In the genomic region with DNA sequence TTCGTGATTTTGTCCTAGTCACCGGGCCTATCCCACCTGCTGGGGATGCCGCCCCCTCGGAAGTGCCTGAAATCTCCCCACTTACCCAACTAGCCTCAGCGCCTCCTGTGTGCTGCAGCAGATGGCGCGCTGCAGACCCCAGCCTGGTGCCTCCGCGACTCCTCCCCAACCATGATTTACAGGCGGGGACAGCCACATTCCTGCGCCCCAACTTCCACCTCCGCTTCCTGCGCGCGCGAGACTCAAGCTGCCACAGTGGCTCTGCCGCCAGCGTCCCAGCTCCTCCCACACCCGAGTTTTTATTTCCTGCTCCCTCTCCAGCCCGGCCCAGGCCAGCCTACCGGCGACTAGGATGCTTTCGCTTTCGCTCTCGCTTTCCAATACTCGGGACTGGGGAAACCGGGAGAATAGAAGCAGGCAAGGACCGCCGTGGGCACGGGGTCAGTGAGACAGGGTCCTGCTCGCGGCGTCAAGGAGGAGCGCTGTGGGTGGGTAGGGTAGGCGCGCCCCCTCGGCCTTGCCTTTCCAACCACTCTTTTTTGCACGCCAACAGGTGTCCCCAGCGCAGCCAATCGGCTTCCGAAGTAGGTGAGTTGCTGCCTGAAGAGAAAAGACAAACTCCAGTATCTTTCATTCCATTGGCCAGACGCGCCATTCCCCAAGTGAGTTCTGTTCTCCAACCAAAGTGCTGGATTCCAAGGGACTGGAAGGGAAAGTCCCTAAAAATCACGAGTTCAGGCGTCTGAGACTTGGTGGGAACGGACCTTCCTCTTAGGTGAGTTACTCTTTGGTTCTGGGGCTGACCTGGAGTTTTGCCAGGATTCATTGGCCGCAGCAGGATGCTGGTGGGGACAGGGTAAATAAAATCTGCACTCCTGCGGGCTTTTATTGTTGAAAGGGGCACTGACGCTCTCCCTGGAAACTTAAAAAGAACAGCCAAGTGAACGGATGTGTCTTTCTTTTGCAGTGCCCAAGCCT, we compare ENCODE assay signal across 8 cellular contexts. TPM values are rescaled to one million over a fixed set of nuclear protein-coding genes. Genes with fewer than 3 reads are reported as not detected.
DNase-seq lines count a peak whose midpoint lies in the region; ATAC-seq and TF ChIP-seq lines count a peak whose summit lies in the region.

A gene with protein sequence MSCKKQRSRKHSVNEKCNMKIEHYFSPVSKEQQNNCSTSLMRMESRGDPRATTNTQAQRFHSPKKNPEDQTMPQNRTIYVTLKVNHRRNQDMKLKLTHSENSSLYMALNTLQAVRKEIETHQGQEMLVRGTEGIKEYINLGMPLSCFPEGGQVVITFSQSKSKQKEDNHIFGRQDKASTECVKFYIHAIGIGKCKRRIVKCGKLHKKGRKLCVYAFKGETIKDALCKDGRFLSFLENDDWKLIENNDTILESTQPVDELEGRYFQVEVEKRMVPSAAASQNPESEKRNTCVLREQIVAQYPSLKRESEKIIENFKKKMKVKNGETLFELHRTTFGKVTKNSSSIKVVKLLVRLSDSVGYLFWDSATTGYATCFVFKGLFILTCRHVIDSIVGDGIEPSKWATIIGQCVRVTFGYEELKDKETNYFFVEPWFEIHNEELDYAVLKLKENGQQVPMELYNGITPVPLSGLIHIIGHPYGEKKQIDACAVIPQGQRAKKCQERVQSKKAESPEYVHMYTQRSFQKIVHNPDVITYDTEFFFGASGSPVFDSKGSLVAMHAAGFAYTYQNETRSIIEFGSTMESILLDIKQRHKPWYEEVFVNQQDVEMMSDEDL (plus strand): TSS at position 327 of the 978 bp plus-strand sequence. CDS start 6,017 bp downstream, outside the sequence.

- peaks cover 28% of the 10 kb centered on the region for H3K36me3 ChIP-seq in RWPE2 (ENCODE audit: low read depth)

- peak; percentile 53 for TF ChIP-seq CTCF in RWPE2 (IDR thresholded peaks at IDR 0.05; ENCODE audit: poor library complexity, severe bottlenecking)
- peak; percentile 44 for TF ChIP-seq CTCF in fibroblast of the aortic adventitia (IDR thresholded peaks at IDR 0.05; ENCODE audit: insufficient read depth, low read length)

- peak within 1 kb of the TSS; percentile 84 for H3K27ac ChIP-seq in RWPE2 (ENCODE audit: poor library complexity, severe bottlenecking)

- H3K9me3 Mint-ChIP-seq in natural killer cell treated with Interleukin-12 subunit alpha and Interleukin-12 subunit beta and Interleukin-15 and Interleukin-18, amount 100 ng/mL, for 72 hours, result no peaks in the 10 kb centered on the region

- DNase-seq in DMS153 treated with DMSO at 0.1 percent for 48 hours (lab: John Stamatoyannopoulos, UW; ENCODE audit: unreplicated experiment) (peak; percentile 75), HuH-7.5 (ENCODE audit: low spot score) (peak; percentile 79), RWPE2 (ENCODE audit: low spot score) (peak; percentile 90), fibroblast of the aortic adventitia (ENCODE audit: low read depth) (peak; percentile 84)
- DNase-seq in activated T-helper 9 cell treated with anti-CD3 and anti-CD28 coated beads, Interleukin-2, amount 50 U/mL, for 16 hours (ENCODE audit: low read depth), result peak; percentile 75
- DNase-seq in natural killer cell treated with Interleukin-12 subunit alpha and Interleukin-12 subunit beta and Interleukin-15 and Interleukin-18, amount 100 ng/mL, for 72 hours (ENCODE audit: low spot score), result peak; percentile 93
- DNase-seq in stimulated activated naive CD4-positive, alpha-beta T cell treated with Interleukin-2 at 50 U/mL for 16 hours (lab: John Stamatoyannopoulos, UW), result peak; percentile 81

- H3K27me3 Mint-ChIP-seq in natural killer cell treated with Interleukin-12 subunit alpha and Interleukin-12 subunit beta and Interleukin-15 and Interleukin-18, amount 100 ng/mL, for 72 hours, result no peaks in the 10 kb centered on the region

- H3K27ac Mint-ChIP-seq in natural killer cell treated with Interleukin-12 subunit alpha and Interleukin-12 subunit beta and Interleukin-15 and Interleukin-18, amount 100 ng/mL, for 72 hours, result peak within 1 kb of the TSS; percentile 93 to 94

- peak within 1 kb of the TSS; percentile 100 for H3K4me3 Mint-ChIP-seq in natural killer cell treated with Interleukin-12 subunit alpha and Interleukin-12 subunit beta and Interleukin-15 and Interleukin-18, amount 100 ng/mL, for 72 hours

- peak within 1 kb of the TSS; percentile 84 for H3K4me3 ChIP-seq in RWPE2 (ENCODE audit: severe bottlenecking)
- peak within 1 kb of the TSS; percentile 88 for H3K4me3 ChIP-seq in fibroblast of the aortic adventitia (ENCODE audit: low read depth, low read length)

- H3K9me3 ChIP-seq in RWPE2 (ENCODE audit: severe bottlenecking), result no peaks in the 10 kb centered on the region

- peaks cover 8% of the 10 kb centered on the region for H3K36me3 Mint-ChIP-seq in natural killer cell treated with Interleukin-12 subunit alpha and Interleukin-12 subunit beta and Interleukin-15 and Interleukin-18, amount 100 ng/mL, for 72 hours

- ATAC-seq in GM21526 (IDR thresholded peaks at IDR 0.05; ENCODE audit: low FRiP score, unreplicated experiment) (peak; percentile 70), RWPE2 (ENCODE audit: low read depth) (peak; percentile 77)
- peak; percentile 92 to 95 for ATAC-seq in natural killer cell treated with Interleukin-12 subunit alpha and Interleukin-12 subunit beta and Interleukin-15 and Interleukin-18, amount 100 ng/mL, for 72 hours

- peaks cover 22% of the 10 kb centered on the region for H3K4me1 ChIP-seq in RWPE2 (ENCODE audit: insufficient read depth, poor library complexity, severe bottlenecking)

- H3K27me3 ChIP-seq in RWPE2 (ENCODE audit: insufficient read depth, poor library complexity, severe bottlenecking), result no peaks in the 10 kb centered on the region

- H3K4me1 Mint-ChIP-seq in natural killer cell treated with Interleukin-12 subunit alpha and Interleukin-12 subunit beta and Interleukin-15 and Interleukin-18, amount 100 ng/mL, for 72 hours (ENCODE audit: low read depth in 2 of 2), result peaks cover 47 to 49% of the 10 kb centered on the region in 2 donors

RNA-seq across cellular contexts. Expression of the gene that starts here (rescaled TPM):
- 42.9 and 103 TPM in 2 replicates for total RNA-seq in fibroblast of the aortic adventitia (ENCODE audit: low replicate concordance)
- 10 to 100 TPM; 69.7 to 79.6 TPM for total RNA-seq in natural killer cell treated with Interleukin-12 subunit alpha and Interleukin-12 subunit beta and Interleukin-15 and Interleukin-18, amount 100 ng/mL, for 72 hours

Comparison
In these comparisons a context has a peak if more than half of its experiments do, and no peak if none do; other contexts are left out.
1. Peak in every context shown above with its lines: DNase-seq, ATAC-seq, H3K4me3 ChIP-seq and H3K27ac ChIP-seq.